Comparison of ENCODE assay signal across 8 cellular contexts in genomic region chr1:113811353-113811887, GRCh38. TPM values are rescaled to one million over a fixed set of nuclear protein-coding genes. Genes with fewer than 3 reads are reported as not detected.
DNase-seq lines count a peak whose midpoint lies in the region; ATAC-seq and TF ChIP-seq lines count a peak whose summit lies in the region.

No MANE protein-coding gene starts in this region.

- no peaks in the 10 kb centered on the region for H3K4me1 Mint-ChIP-seq in Calu3 (ENCODE audit: low read depth, unreplicated experiment)
- peaks cover 33% of the 10 kb centered on the region for H3K4me1 Mint-ChIP-seq in activated CD4-positive, alpha-beta memory T cell treated with anti-CD3 and anti-CD28 coated beads for 36 hours (ENCODE audit: low read depth)
- peaks cover 20% of the 10 kb centered on the region for H3K4me1 Mint-ChIP-seq in nephron

- CTCF ChIA-PET in Calu3 (lab: Charles Lee) = no interaction called here
- CTCF ChIA-PET in activated CD4-positive, alpha-beta memory T cell treated with anti-CD3 and anti-CD28 coated beads for 36 hours (lab: Charles Lee) = interaction anchor here (0.6 to 2.2 kb wide), 8 partner anchors 8 to 739 kb away, joined by 3 to 14 read pairs (median 4); partner anchors contain the start of genes AP4B1, HIPK1, LRIG2 and PHTF1

- H3K9ac ChIP-seq in Loucy (ENCODE audit: low read depth, low read length, poor library complexity, severe bottlenecking) = peak overlapping the region; percentile 91

- no peaks in the 10 kb centered on the region for H3K27me3 Mint-ChIP-seq in Calu3 (ENCODE audit: unreplicated experiment)
- H3K27me3 Mint-ChIP-seq in activated CD4-positive, alpha-beta memory T cell treated with anti-CD3 and anti-CD28 coated beads for 36 hours = no peaks in the 10 kb centered on the region
- H3K27me3 Mint-ChIP-seq in nephron (ENCODE audit: low read depth) = no peaks in the 10 kb centered on the region

- peaks cover 35% of the 10 kb centered on the region for H3K4me1 ChIP-seq in Loucy (ENCODE audit: insufficient read depth, low read length, poor library complexity, severe bottlenecking)

- peak overlapping the region; percentile 88 for H3K4me2 ChIP-seq in Loucy (ENCODE audit: low read depth, low read length, poor library complexity, severe bottlenecking)

- H3K4me3 ChIP-seq in Loucy (ENCODE audit: low read length, poor library complexity, severe bottlenecking) (peak overlapping the region; percentile 87), fibroblast of mammary gland (ENCODE audit: control insufficient read depth, low read depth, low read length) (peak overlapping the region; percentile 98)

- H3F3A ChIP-seq in Loucy (ENCODE audit: low read depth) = peaks cover 5% of the 10 kb centered on the region; the same call in 1 of the 2 replicates

- no peaks in the 10 kb centered on the region for H3K27me3 ChIP-seq in Loucy (ENCODE audit: insufficient read depth, low read length, poor library complexity, severe bottlenecking)

- peak overlapping the region; percentile 69 for H2AFZ ChIP-seq in Loucy (ENCODE audit: low read length)

- H3K27ac Mint-ChIP-seq in Calu3 (ENCODE audit: unreplicated experiment) = peak overlapping the region; percentile 92
- peak overlapping the region; percentile 91 for H3K27ac Mint-ChIP-seq in activated CD4-positive, alpha-beta memory T cell treated with anti-CD3 and anti-CD28 coated beads for 36 hours
- H3K27ac Mint-ChIP-seq in nephron = peak overlapping the region; percentile 91 to 99 (median 95)

- H3K9me3 Mint-ChIP-seq in Calu3 (ENCODE audit: low read depth, unreplicated experiment) = no peaks in the 10 kb centered on the region
- H3K9me3 Mint-ChIP-seq in activated CD4-positive, alpha-beta memory T cell treated with anti-CD3 and anti-CD28 coated beads for 36 hours = no peaks in the 10 kb centered on the region
- no peaks in the 10 kb centered on the region for H3K9me3 Mint-ChIP-seq in nephron

- intact Hi-C loops in Calu3 (cut with micrococcal nuclease; ENCODE audit: unreplicated experiment) = no loop called here
- intact Hi-C loops in activated CD4-positive, alpha-beta memory T cell treated with anti-CD3 and anti-CD28 coated beads for 36 hours (cut with micrococcal nuclease) = loop anchor here (5.0 kb wide), 2 partner anchors 679 to 771 kb away; partner anchors contain the start of gene BCAS2

- BruUV-seq in Calu3 (replicated peaks; lab: Mats Ljungman, UMichigan) = no TSS peak

- H3K4me3 Mint-ChIP-seq in Calu3 (ENCODE audit: low read depth, unreplicated experiment) = peak overlapping the region; percentile 92
- H3K4me3 Mint-ChIP-seq in activated CD4-positive, alpha-beta memory T cell treated with anti-CD3 and anti-CD28 coated beads for 36 hours = peak overlapping the region; percentile 99
- H3K4me3 Mint-ChIP-seq in nephron = peak overlapping the region; percentile 97 to 100 (median 99)

- no peaks in the 10 kb centered on the region for H3K9me2 ChIP-seq in Loucy (replicated peaks; ENCODE audit: low read depth, low read length)

- no peak for TF ChIP-seq CTCF in Calu3 (IDR thresholded peaks at IDR 0.05; ENCODE audit: unreplicated experiment)
- TF ChIP-seq CTCF in Loucy (conservative IDR thresholded peaks at IDR 0.05; ENCODE audit: low read length) = no peak
- no peak for TF ChIP-seq CTCF in fibroblast of mammary gland (conservative IDR thresholded peaks at IDR 0.05; ENCODE audit: control insufficient read depth, insufficient read depth, low read depth, low read length)
- TF ChIP-seq CTCF in nephron (IDR thresholded peaks at IDR 0.05; ENCODE audit: unreplicated experiment in 3 of 3) = no peak

- no peak for DNase-seq in Calu3
- peak; percentile 42 for DNase-seq in activated CD4-positive, alpha-beta memory T cell treated with anti-CD3 and anti-CD28 coated beads for 36 hours
- peak; percentile 23 for DNase-seq in fibroblast of mammary gland (ENCODE audit: low read depth)
- DNase-seq in ureter (ENCODE audit: low spot score) = peak; percentile 69

- ATAC-seq in GM21360 (IDR thresholded peaks at IDR 0.05; ENCODE audit: unreplicated experiment) = peak; percentile 19
- no peak for ATAC-seq in HG03571 (IDR thresholded peaks at IDR 0.05; ENCODE audit: unreplicated experiment)

- POLR2A ChIA-PET in activated CD4-positive, alpha-beta memory T cell treated with anti-CD3 and anti-CD28 coated beads for 36 hours (lab: Charles Lee) = interaction anchor here (0.7 to 2.7 kb wide), 8 partner anchors 24 to 119 kb away, joined by 3 to 27 read pairs (median 7); partner anchors contain the start of genes AP4B1, HIPK1 and PHTF1

- no peaks in the 10 kb centered on the region for H3K9me3 ChIP-seq in Loucy (ENCODE audit: insufficient read depth, low read depth, low read length)

- H3K36me3 ChIP-seq in Loucy (ENCODE audit: insufficient read depth, low read length) = no peaks in the 10 kb centered on the region; the same call in 1 of the 2 replicates

- H4K20me1 ChIP-seq in Loucy (ENCODE audit: insufficient read depth, low read length, poor library complexity, severe bottlenecking) = peaks cover 51% of the 10 kb centered on the region

- H3K79me2 ChIP-seq in Loucy (ENCODE audit: insufficient read depth, low read length) = peaks cover 59% of the 10 kb centered on the region

- H3K36me3 Mint-ChIP-seq in Calu3 (ENCODE audit: insufficient read depth, unreplicated experiment) (peaks cover 25% of the 10 kb centered on the region), nephron (ENCODE audit: low read depth) (peaks cover 20% of the 10 kb centered on the region)
- peaks cover 6% of the 10 kb centered on the region for H3K36me3 Mint-ChIP-seq in activated CD4-positive, alpha-beta memory T cell treated with anti-CD3 and anti-CD28 coated beads for 36 hours

RNA-seq across cellular contexts. Expression of gene RSBN1, which starts 0.9 kb away (rescaled TPM):
- total RNA-seq in Calu3 (2022) (9.6 and 9.9 TPM in 2 replicates), ureter (25.8 TPM)
- 10 to 100 TPM; 17.5 to 18.5 TPM for total RNA-seq in activated CD4-positive, alpha-beta memory T cell treated with anti-CD3 and anti-CD28 coated beads for 36 hours

RNA-seq across cellular contexts. Expression of gene PHTF1, which starts 52.1 kb away (rescaled TPM):
- total RNA-seq in Calu3 (2022) (12.1 and 14.9 TPM in 2 replicates), ureter (11.0 TPM)
- total RNA-seq in activated CD4-positive, alpha-beta memory T cell treated with anti-CD3 and anti-CD28 coated beads for 36 hours = 10 to 100 TPM; 12.6 to 12.9 TPM
